Comparison of ENCODE assay signal across 1 cellular context in the genomic region with DNA sequence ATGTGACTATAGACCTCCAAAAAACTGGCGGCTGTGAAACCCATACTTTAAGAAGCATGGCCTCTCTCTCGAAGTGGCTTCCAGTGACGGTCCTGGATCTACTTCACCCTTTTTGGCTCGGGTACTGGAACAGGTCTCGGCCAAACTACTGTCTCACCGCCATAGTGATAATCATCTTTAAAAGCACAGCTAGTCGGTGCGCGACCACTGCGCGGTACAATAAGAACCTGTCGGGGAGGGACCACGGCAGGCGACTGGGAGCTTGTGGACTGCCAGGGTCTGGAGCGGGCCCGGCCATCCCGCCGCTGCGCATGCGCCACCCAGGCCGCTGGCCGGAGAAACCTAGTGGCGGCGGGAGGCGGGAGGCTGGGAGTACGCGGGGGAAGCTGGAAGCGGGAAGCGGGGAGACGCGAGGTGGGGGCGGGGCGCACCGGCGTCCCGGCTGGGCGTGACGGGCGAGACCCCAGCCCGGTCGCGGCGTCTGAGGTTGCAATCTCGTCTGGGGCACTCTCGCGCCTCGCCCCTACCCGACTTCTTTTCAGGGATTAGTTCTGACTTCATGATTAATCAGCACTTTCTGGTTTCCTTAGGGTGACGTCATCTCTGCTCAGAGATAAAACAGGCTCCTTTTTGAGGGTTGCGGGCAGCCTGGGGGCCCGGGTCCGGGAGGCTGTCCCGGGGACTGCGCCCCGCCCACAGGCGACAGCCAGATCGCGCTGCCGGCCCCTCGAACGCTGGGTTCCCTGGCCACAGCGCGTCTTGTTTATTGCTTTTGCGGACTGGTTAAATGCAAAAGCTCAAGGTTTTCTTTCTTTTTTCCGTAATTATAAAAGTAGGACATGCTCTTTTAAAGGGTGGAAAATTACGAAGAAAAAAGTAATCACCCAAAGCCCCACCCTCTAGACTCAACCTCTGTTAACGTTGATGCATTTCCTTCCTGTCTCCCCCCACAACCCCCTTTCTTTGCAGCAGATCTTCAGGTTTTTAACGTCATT.
TF ChIP-seq lines count a peak whose summit lies in the region.

No MANE protein-coding gene starts in this region.

TF ChIP-seq in HepG2, 621 proteins besides CTCF, POLR2A, EP300 and RAD21 (continued from another document and continues in another):
- TF ChIP-seq ZBTB4 (CRISPR knock-in tag; IDR thresholded peaks at IDR 0.05; ENCODE audit: borderline replicate concordance) (no peak), SP4 (CRISPR knock-in tag; IDR thresholded peaks at IDR 0.05) (peak; percentile 57; the same call in 1 of the 2 replicates), HMG20B (CRISPR knock-in tag; conservative IDR thresholded peaks at IDR 0.05) (no peak), PHF5A (CRISPR knock-in tag; IDR thresholded peaks at IDR 0.05; ENCODE audit: low read depth, unreplicated experiment) (no peak), KMT2A (CRISPR knock-in tag; IDR thresholded peaks at IDR 0.05) (no peak), ATAD3A (CRISPR knock-in tag; IDR thresholded peaks at IDR 0.05) (no peak), REL (CRISPR knock-in tag; conservative IDR thresholded peaks at IDR 0.05) (no peak), KLF15 (CRISPR knock-in tag; IDR thresholded peaks at IDR 0.05; ENCODE audit: borderline replicate concordance) (no peak), PAF1 (CRISPR knock-in tag; IDR thresholded peaks at IDR 0.05) (no peak), POLR2G (IDR thresholded peaks at IDR 0.05; ENCODE audit: low read depth, low read length) (peak; percentile 64), ZNF768 (CRISPR knock-in tag; IDR thresholded peaks at IDR 0.05) (no peak), ZNF883 (CRISPR knock-in tag; IDR thresholded peaks at IDR 0.05; ENCODE audit: not compliant biosample characterization) (peak; percentile 71), ZNF180 (CRISPR knock-in tag; IDR thresholded peaks at IDR 0.05; ENCODE audit: borderline replicate concordance, low read depth) (no peak), ZNF276 (CRISPR knock-in tag; IDR thresholded peaks at IDR 0.05; ENCODE audit: low read depth) (no peak), MAFF (IDR thresholded peaks at IDR 0.05; ENCODE audit: low read depth, low read length) (peak; percentile 73), ZNF660 (CRISPR knock-in tag; IDR thresholded peaks at IDR 0.05; ENCODE audit: borderline replicate concordance, low read depth) (no peak), ZNF354B (CRISPR knock-in tag; IDR thresholded peaks at IDR 0.05) (no peak), ARHGAP35 (CRISPR knock-in tag; IDR thresholded peaks at IDR 0.05; ENCODE audit: borderline replicate concordance) (no peak), CEBPG (CRISPR knock-in tag; IDR thresholded peaks at IDR 0.05) (no peak), ZNF431 (CRISPR knock-in tag; IDR thresholded peaks at IDR 0.05; ENCODE audit: borderline replicate concordance, low read depth) (0 out of 2 replicates have a peak, but pooled peaks have one; percentile 48), CHCHD3 (CRISPR knock-in tag; IDR thresholded peaks at IDR 0.05) (no peak), MIER2 (CRISPR knock-in tag; IDR thresholded peaks at IDR 0.05) (no peak), SP1 (IDR thresholded peaks at IDR 0.05) (no peak), SP1 (CRISPR knock-in tag; IDR thresholded peaks at IDR 0.05) (peak; percentile 22; the same call in 1 of the 2 replicates)
- TF ChIP-seq, protein P1, sequence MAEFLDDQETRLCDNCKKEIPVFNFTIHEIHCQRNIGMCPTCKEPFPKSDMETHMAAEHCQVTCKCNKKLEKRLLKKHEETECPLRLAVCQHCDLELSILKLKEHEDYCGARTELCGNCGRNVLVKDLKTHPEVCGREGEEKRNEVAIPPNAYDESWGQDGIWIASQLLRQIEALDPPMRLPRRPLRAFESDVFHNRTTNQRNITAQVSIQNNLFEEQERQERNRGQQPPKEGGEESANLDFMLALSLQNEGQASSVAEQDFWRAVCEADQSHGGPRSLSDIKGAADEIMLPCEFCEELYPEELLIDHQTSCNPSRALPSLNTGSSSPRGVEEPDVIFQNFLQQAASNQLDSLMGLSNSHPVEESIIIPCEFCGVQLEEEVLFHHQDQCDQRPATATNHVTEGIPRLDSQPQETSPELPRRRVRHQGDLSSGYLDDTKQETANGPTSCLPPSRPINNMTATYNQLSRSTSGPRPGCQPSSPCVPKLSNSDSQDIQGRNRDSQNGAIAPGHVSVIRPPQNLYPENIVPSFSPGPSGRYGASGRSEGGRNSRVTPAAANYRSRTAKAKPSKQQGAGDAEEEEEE (CRISPR knock-in tag; IDR thresholded peaks at IDR 0.05; ENCODE audit: borderline replicate concordance), result no peak
- TF ChIP-seq, protein P2, sequence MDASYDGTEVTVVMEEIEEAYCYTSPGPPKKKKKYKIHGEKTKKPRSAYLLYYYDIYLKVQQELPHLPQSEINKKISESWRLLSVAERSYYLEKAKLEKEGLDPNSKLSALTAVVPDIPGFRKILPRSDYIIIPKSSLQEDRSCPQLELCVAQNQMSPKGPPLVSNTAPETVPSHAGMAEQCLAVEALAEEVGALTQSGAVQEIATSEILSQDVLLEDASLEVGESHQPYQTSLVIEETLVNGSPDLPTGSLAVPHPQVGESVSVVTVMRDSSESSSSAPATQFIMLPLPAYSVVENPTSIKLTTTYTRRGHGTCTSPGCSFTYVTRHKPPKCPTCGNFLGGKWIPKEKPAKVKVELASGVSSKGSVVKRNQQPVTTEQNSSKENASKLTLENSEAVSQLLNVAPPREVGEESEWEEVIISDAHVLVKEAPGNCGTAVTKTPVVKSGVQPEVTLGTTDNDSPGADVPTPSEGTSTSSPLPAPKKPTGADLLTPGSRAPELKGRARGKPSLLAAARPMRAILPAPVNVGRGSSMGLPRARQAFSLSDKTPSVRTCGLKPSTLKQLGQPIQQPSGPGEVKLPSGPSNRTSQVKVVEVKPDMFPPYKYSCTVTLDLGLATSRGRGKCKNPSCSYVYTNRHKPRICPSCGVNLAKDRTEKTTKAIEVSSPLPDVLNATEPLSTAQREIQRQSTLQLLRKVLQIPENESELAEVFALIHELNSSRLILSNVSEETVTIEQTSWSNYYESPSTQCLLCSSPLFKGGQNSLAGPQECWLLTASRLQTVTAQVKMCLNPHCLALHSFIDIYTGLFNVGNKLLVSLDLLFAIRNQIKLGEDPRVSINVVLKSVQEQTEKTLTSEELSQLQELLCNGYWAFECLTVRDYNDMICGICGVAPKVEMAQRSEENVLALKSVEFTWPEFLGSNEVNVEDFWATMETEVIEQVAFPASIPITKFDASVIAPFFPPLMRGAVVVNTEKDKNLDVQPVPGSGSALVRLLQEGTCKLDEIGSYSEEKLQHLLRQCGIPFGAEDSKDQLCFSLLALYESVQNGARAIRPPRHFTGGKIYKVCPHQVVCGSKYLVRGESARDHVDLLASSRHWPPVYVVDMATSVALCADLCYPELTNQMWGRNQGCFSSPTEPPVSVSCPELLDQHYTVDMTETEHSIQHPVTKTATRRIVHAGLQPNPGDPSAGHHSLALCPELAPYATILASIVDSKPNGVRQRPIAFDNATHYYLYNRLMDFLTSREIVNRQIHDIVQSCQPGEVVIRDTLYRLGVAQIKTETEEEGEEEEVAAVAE (CRISPR knock-in tag; IDR thresholded peaks at IDR 0.05; ENCODE audit: borderline replicate concordance), result no peak
- TF ChIP-seq, protein P3, sequence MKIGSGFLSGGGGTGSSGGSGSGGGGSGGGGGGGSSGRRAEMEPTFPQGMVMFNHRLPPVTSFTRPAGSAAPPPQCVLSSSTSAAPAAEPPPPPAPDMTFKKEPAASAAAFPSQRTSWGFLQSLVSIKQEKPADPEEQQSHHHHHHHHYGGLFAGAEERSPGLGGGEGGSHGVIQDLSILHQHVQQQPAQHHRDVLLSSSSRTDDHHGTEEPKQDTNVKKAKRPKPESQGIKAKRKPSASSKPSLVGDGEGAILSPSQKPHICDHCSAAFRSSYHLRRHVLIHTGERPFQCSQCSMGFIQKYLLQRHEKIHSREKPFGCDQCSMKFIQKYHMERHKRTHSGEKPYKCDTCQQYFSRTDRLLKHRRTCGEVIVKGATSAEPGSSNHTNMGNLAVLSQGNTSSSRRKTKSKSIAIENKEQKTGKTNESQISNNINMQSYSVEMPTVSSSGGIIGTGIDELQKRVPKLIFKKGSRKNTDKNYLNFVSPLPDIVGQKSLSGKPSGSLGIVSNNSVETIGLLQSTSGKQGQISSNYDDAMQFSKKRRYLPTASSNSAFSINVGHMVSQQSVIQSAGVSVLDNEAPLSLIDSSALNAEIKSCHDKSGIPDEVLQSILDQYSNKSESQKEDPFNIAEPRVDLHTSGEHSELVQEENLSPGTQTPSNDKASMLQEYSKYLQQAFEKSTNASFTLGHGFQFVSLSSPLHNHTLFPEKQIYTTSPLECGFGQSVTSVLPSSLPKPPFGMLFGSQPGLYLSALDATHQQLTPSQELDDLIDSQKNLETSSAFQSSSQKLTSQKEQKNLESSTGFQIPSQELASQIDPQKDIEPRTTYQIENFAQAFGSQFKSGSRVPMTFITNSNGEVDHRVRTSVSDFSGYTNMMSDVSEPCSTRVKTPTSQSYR (CRISPR knock-in tag; IDR thresholded peaks at IDR 0.05; ENCODE audit: borderline replicate concordance), result peak; percentile 81; the same call in 1 of the 2 replicates
- TF ChIP-seq, protein P4, sequence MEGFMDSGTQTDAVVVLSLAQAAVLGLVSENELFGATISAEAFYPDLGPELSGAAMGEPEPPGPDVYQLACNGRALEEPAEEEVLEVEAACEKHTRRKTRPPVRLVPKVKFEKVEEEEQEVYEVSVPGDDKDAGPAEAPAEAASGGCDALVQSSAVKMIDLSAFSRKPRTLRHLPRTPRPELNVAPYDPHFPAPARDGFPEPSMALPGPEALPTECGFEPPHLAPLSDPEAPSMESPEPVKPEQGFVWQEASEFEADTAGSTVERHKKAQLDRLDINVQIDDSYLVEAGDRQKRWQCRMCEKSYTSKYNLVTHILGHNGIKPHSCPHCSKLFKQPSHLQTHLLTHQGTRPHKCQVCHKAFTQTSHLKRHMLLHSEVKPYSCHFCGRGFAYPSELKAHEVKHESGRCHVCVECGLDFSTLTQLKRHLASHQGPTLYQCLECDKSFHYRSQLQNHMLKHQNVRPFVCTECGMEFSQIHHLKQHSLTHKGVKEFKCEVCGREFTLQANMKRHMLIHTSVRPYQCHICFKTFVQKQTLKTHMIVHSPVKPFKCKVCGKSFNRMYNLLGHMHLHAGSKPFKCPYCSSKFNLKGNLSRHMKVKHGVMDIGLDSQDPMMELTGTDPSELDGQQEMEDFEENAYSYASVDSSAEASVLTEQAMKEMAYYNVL (CRISPR knock-in tag; IDR thresholded peaks at IDR 0.05; ENCODE audit: borderline replicate concordance), result no peak
- TF ChIP-seq, protein P5, sequence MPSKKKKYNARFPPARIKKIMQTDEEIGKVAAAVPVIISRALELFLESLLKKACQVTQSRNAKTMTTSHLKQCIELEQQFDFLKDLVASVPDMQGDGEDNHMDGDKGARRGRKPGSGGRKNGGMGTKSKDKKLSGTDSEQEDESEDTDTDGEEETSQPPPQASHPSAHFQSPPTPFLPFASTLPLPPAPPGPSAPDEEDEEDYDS (CRISPR knock-in tag; IDR thresholded peaks at IDR 0.05), result no peak
- TF ChIP-seq, protein P6, sequence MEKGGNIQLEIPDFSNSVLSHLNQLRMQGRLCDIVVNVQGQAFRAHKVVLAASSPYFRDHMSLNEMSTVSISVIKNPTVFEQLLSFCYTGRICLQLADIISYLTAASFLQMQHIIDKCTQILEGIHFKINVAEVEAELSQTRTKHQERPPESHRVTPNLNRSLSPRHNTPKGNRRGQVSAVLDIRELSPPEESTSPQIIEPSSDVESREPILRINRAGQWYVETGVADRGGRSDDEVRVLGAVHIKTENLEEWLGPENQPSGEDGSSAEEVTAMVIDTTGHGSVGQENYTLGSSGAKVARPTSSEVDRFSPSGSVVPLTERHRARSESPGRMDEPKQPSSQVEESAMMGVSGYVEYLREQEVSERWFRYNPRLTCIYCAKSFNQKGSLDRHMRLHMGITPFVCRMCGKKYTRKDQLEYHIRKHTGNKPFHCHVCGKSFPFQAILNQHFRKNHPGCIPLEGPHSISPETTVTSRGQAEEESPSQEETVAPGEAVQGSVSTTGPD (CRISPR knock-in tag; IDR thresholded peaks at IDR 0.05), result no peak
- TF ChIP-seq, protein P7, sequence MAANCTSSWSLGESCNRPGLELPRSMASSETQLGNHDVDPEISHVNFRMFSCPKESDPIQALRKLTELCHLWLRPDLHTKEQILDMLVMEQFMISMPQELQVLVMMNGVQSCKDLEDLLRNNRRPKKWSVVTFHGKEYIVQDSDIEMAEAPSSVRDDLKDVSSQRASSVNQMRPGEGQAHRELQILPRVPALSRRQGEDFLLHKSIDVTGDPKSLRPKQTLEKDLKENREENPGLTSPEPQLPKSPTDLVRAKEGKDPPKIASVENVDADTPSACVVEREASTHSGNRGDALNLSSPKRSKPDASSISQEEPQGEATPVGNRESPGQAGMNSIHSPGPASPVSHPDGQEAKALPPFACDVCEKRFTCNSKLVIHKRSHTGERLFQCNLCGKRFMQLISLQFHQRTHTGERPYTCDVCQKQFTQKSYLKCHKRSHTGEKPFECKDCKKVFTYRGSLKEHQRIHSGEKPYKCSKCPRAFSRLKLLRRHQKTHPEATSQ (CRISPR knock-in tag; IDR thresholded peaks at IDR 0.05; ENCODE audit: borderline replicate concordance), result no peak
